Comparison of ENCODE assay signal across 24 cellular contexts in genomic region chr10:119531067-119531466, GRCh38. TPM values are rescaled to one million over a fixed set of nuclear protein-coding genes. Genes with fewer than 3 reads are reported as not detected.
A peak's percentile ranks its signal among the peaks of the same experiment; 100 is the strongest.
DNase-seq lines count a peak whose midpoint lies in the region; ATAC-seq and TF ChIP-seq lines count a peak whose summit lies in the region.
"Had no signal": no experiment of that assay in that cellular context is flagged by ENCODE, and none has a peak within 500 bp of the region (broad histone marks: within the 10 kb centered on the region; RNA-seq: fewer than 3 reads in every experiment).

No MANE protein-coding gene starts in this region.

- H3K36me3 ChIP-seq in SK-N-SH (replicated peaks in 1 of 2; ENCODE audit: control insufficient read depth in 1 of 2, insufficient read depth in 2 of 2, low read length in 1 of 2) = no peaks in the 10 kb centered on the region
- peaks cover 0 to 15% (median 6%) of the 10 kb centered on the region in 3 experiments for H3K36me3 ChIP-seq in naive thymus-derived CD4-positive, alpha-beta T cell (ENCODE audit: control insufficient read depth in 2 of 3, insufficient read depth in 3 of 3, low read length in 3 of 3)
- H3K36me3 ChIP-seq: left ventricle myocardium inferior, prostate gland had no signal

- H3K4me1 ChIP-seq in SK-N-SH (ENCODE audit: control insufficient read depth in 1 of 2, insufficient read depth in 2 of 2, low read depth in 1 of 2, low read length in 1 of 2) (peaks cover 9 to 16% of the 10 kb centered on the region in 2 experiments; a peak in 3 of 4 replicates), H9 (ENCODE audit: insufficient read depth, low read length) (no peaks in the 10 kb centered on the region)
- H3K4me1 ChIP-seq in naive thymus-derived CD4-positive, alpha-beta T cell (ENCODE audit: control insufficient read depth in 2 of 2, insufficient read depth in 2 of 2, low read length in 2 of 2) = peaks cover 0 to 57% of the 10 kb centered on the region in 2 donors
- H3K4me1 ChIP-seq: left ventricle myocardium inferior had no signal

- peak in 1 of 2 experiments; percentile 55; a peak in 2 of 4 replicates for TF ChIP-seq EP300 in SK-N-SH (IDR thresholded peaks at IDR 0.05; ENCODE audit: borderline replicate concordance in 1 of 2, low read depth in 1 of 2, low read length in 1 of 2)

- H3K9me3 ChIP-seq in CD4-positive, alpha-beta T cell (ENCODE audit: control insufficient read depth, low read length) = no peaks in the 10 kb centered on the region
- H3K9me3 ChIP-seq in SK-N-SH = no peaks in the 10 kb centered on the region
- no peaks in the 10 kb centered on the region for H3K9me3 ChIP-seq in naive thymus-derived CD4-positive, alpha-beta T cell (ENCODE audit: control insufficient read depth in 2 of 3, low read length in 3 of 3)
- no peaks in the 10 kb centered on the region for H3K9me3 ChIP-seq in H9 (ENCODE audit: control insufficient read depth, low read depth, low read length)
- H3K9me3 ChIP-seq: esophagus squamous epithelium, heart right ventricle, left ventricle myocardium inferior, prostate gland had no signal

- no peak overlapping the region for H3K18ac ChIP-seq in H9 (ENCODE audit: insufficient read length, low read depth, low read length)

- H2BK120ac ChIP-seq in H9 (ENCODE audit: low read depth, low read length, poor library complexity, severe bottlenecking) = no peak overlapping the region

- peak overlapping the region; percentile 67 for H3K27ac Mint-ChIP-seq in CD4-positive, alpha-beta T cell
- peak overlapping the region in 8 of 9 donors; percentile 0 to 87 (median 54) for H3K27ac Mint-ChIP-seq in naive thymus-derived CD4-positive, alpha-beta T cell
- no peak overlapping the region for H3K27ac Mint-ChIP-seq in H9
- H3K27ac Mint-ChIP-seq: effector memory CD8-positive, alpha-beta T cell; type B pancreatic cell had no signal

- H2AK5ac ChIP-seq in H9 (ENCODE audit: insufficient read length, low read length) = no peak overlapping the region

- H4K5ac ChIP-seq in H9 (ENCODE audit: insufficient read length, low read depth, low read length) = no peak overlapping the region

- H3T11ph ChIP-seq in H9 (ENCODE audit: low read length) = no peak overlapping the region

- no peak overlapping the region for H2BK15ac ChIP-seq in H9 (ENCODE audit: low read depth, low read length)

- H4K91ac ChIP-seq in H9 (ENCODE audit: insufficient read length, low read depth, low read length) = no peak overlapping the region

- TF ChIP-seq CTCF in CD4-positive, alpha-beta T cell (IDR thresholded peaks at IDR 0.05) = no peak
- no peak for TF ChIP-seq CTCF in SK-N-SH (IDR thresholded peaks at IDR 0.05)
- TF ChIP-seq CTCF in H9 (conservative IDR thresholded peaks at IDR 0.05) = no peak

- H3K23me2 ChIP-seq in H9 (ENCODE audit: insufficient read length, low read depth, low read length, poor library complexity, severe bottlenecking) = no peaks in the 10 kb centered on the region

- H3K27me3 ChIP-seq in CD4-positive, alpha-beta T cell (ENCODE audit: control insufficient read depth, insufficient read depth, low read length) = no peaks in the 10 kb centered on the region
- H3K27me3 ChIP-seq in SK-N-SH (ENCODE audit: insufficient read depth) = no peaks in the 10 kb centered on the region
- H3K27me3 ChIP-seq in naive thymus-derived CD4-positive, alpha-beta T cell (ENCODE audit: control insufficient read depth in 2 of 2, insufficient read depth in 2 of 2, low read length in 2 of 2) = no peaks in the 10 kb centered on the region
- no peaks in the 10 kb centered on the region for H3K27me3 ChIP-seq in H9 (ENCODE audit: insufficient read depth, low read length)
- H3K27me3 ChIP-seq: esophagus squamous epithelium, heart right ventricle had no signal

- intact Hi-C loops in CD4-positive, alpha-beta T cell (cut with DNase I, micrococcal nuclease) = no loop called here
- intact Hi-C loops in naive thymus-derived CD4-positive, alpha-beta T cell (cut with micrococcal nuclease) = no loop called here

- DNase-seq in CD4-positive, alpha-beta T cell = no peak
- no peak for DNase-seq in SK-N-SH
- peak; percentile 41 for DNase-seq in dedifferentiated amniotic fluid mesenchymal stem cell (ENCODE audit: extremely low spot score)
- no peak for DNase-seq in naive thymus-derived CD4-positive, alpha-beta T cell
- no peak for DNase-seq in OCI-M1 (lab: John Stamatoyannopoulos, UW)
- no peak for DNase-seq in H9
- DNase-seq: activated effector memory CD4-positive, alpha-beta T cell treated with Interleukin-2 at 50 U/mL for 16 hours; effector memory CD8-positive, alpha-beta T cell; esophagus squamous epithelium; heart right ventricle; left ventricle myocardium inferior; NCI-H1417 treated with DMSO at 0.1 percent for 48 hours; NCI-H2107; NCI-H524 treated with DMSO at 0.1 percent for 48 hours; stimulated activated CD4-positive, alpha-beta T cell treated with anti-CD3 and anti-CD28 coated beads, Interleukin-2, amount 100 ng/mL, for 48 hours; stimulated activated naive CD4-positive, alpha-beta T cell treated with Interleukin-2 at 50 U/mL for 16 hours had no signal

- peaks cover 68% of the 10 kb centered on the region for H3K79me2 ChIP-seq in SK-N-SH (ENCODE audit: insufficient read depth)
- H3K79me2 ChIP-seq in H9 (ENCODE audit: insufficient read depth, low read length) = no peaks in the 10 kb centered on the region

- peaks cover 52% of the 10 kb centered on the region for H3K36me3 Mint-ChIP-seq in CD4-positive, alpha-beta T cell (ENCODE audit: low read depth)
- H3K36me3 Mint-ChIP-seq in naive thymus-derived CD4-positive, alpha-beta T cell = peaks cover 0 to 37% (median 8%) of the 10 kb centered on the region in 5 donors
- H3K36me3 Mint-ChIP-seq in H9 (ENCODE audit: insufficient read depth in 1 of 3, low read depth in 3 of 3) = no peaks in the 10 kb centered on the region
- H3K36me3 Mint-ChIP-seq: type B pancreatic cell had no signal

- H2BK5ac ChIP-seq in H9 (ENCODE audit: insufficient read length, low read length) = no peak overlapping the region

- no peak overlapping the region for H4K8ac ChIP-seq in H9 (replicated peaks; ENCODE audit: insufficient read length, low read depth, low read length)

- no peak overlapping the region for H3K23ac ChIP-seq in H9 (ENCODE audit: insufficient read length, low read depth, low read length)

- WGBS in SK-N-SH (ENCODE audit: low lambda C conversion rate) = 48% methylated on average over 1 of the region's 1 CpG
- no CpG with 5 or more reads among the region's 1 CpG for WGBS in H9 (ENCODE audit: extremely low coverage, insufficient read length, low lambda C conversion rate)

- H4K20me1 ChIP-seq in SK-N-SH (ENCODE audit: insufficient read depth) (peaks cover 5% of the 10 kb centered on the region; the same call in 1 of the 2 replicates), H9 (ENCODE audit: control insufficient read depth, insufficient read depth, insufficient read length) (no peaks in the 10 kb centered on the region)

- ATAC-seq in CD4-positive, alpha-beta T cell (ENCODE audit: poor library complexity) = no peak
- ATAC-seq in naive thymus-derived CD4-positive, alpha-beta T cell = no peak
- ATAC-seq in GM19452 (IDR thresholded peaks at IDR 0.05; ENCODE audit: unreplicated experiment) (no peak), HG02981 (IDR thresholded peaks at IDR 0.05; ENCODE audit: unreplicated experiment) (no peak)
- ATAC-seq: effector memory CD8-positive, alpha-beta T cell; heart right ventricle had no signal

- H3K4ac ChIP-seq in H9 (ENCODE audit: low read depth, low read length) = no peak overlapping the region

- no peak for TF ChIP-seq RAD21 in SK-N-SH (IDR thresholded peaks at IDR 0.05; ENCODE audit: low read length)

- H3K27ac ChIP-seq in CD4-positive, alpha-beta T cell (ENCODE audit: low read depth, low read length) = no peak overlapping the region
- peak overlapping the region; percentile 9 to 62; a peak in 3 of 4 replicates for H3K27ac ChIP-seq in SK-N-SH (ENCODE audit: low read depth in 2 of 2, low read length in 1 of 2)
- peak overlapping the region; percentile 22 for H3K27ac ChIP-seq in naive thymus-derived CD4-positive, alpha-beta T cell (ENCODE audit: low read depth, low read length)
- H3K27ac ChIP-seq in H9 (ENCODE audit: insufficient read length, low read depth, low read length) = no peak overlapping the region
- H3K27ac ChIP-seq: esophagus squamous epithelium, heart right ventricle, HL-60, left ventricle myocardium inferior, RWPE1, skin epidermis had no signal

- peaks cover 29% of the 10 kb centered on the region for H3F3A ChIP-seq in SK-N-SH (replicated peaks; ENCODE audit: insufficient read depth)

- CTCF ChIA-PET in CD4-positive, alpha-beta T cell (lab: Charles Lee) = interaction anchor here (2.0 to 2.2 kb wide), 2 partner anchors 12 kb away, joined by 5 to 13 read pairs; partner anchors contain the start of gene RGS10
- CTCF ChIA-PET in SK-N-SH (lab: Yijun Ruan, JAX) = interaction anchor here (0.8 to 2.4 kb wide), 3 partner anchors 13 to 325 kb away, joined by 3 to 6 read pairs (median 3); no protein-coding TSS in a partner anchor
- CTCF ChIA-PET in naive thymus-derived CD4-positive, alpha-beta T cell (lab: Charles Lee) = interaction anchor here (0.9 to 1.9 kb wide), 4 partner anchors 12 to 87 kb away, joined by 3 to 8 read pairs (median 4); partner anchors contain the start of gene RGS10

- H2BK12ac ChIP-seq in H9 (ENCODE audit: insufficient read length, low read depth, low read length) = no peak overlapping the region

- POLR2A ChIA-PET in CD4-positive, alpha-beta T cell (lab: Charles Lee) = interaction anchor here (0.7 to 5.3 kb wide), 5 partner anchors 8 to 21 kb away, joined by 3 to 38 read pairs (median 5); partner anchors contain the start of gene RGS10
- POLR2A ChIA-PET in SK-N-SH (lab: Yijun Ruan, JAX) = no interaction called here
- POLR2A ChIA-PET in naive thymus-derived CD4-positive, alpha-beta T cell (lab: Charles Lee) = interaction anchor here (1.2 to 12.7 kb wide), 7 partner anchors 4 to 51 kb away, joined by 3 to 110 read pairs (median 4); partner anchors contain the start of gene RGS10

- no peak overlapping the region for H3K56ac ChIP-seq in H9 (ENCODE audit: insufficient read length, low read depth, low read length)

- peaks cover 72% of the 10 kb centered on the region for H3K4me1 Mint-ChIP-seq in CD4-positive, alpha-beta T cell (ENCODE audit: low read depth)
- H3K4me1 Mint-ChIP-seq in naive thymus-derived CD4-positive, alpha-beta T cell = peaks cover 42 to 90% (median 70%) of the 10 kb centered on the region in 7 donors
- H3K4me1 Mint-ChIP-seq in H9 = no peaks in the 10 kb centered on the region

- H3K27me3 Mint-ChIP-seq in CD4-positive, alpha-beta T cell = no peaks in the 10 kb centered on the region
- no peaks in the 10 kb centered on the region for H3K27me3 Mint-ChIP-seq in naive thymus-derived CD4-positive, alpha-beta T cell
- H3K27me3 Mint-ChIP-seq in H9 (ENCODE audit: low read depth) = peaks cover 2% of the 10 kb centered on the region; the same call in 1 of the 2 replicates
- H3K27me3 Mint-ChIP-seq: effector memory CD8-positive, alpha-beta T cell; IgD-negative memory B cell had no signal

- peak overlapping the region; percentile 31 for H3K4me3 Mint-ChIP-seq in CD4-positive, alpha-beta T cell
- H3K4me3 Mint-ChIP-seq in naive thymus-derived CD4-positive, alpha-beta T cell = peak overlapping the region in 9 of 10 donors; percentile 2 to 75 (median 46)
- no peak overlapping the region for H3K4me3 Mint-ChIP-seq in H9
- H3K4me3 Mint-ChIP-seq: effector memory CD8-positive, alpha-beta T cell; IgD-negative memory B cell; type B pancreatic cell had no signal

- no peak overlapping the region for H2BK20ac ChIP-seq in H9 (ENCODE audit: low read depth, low read length, poor library complexity, severe bottlenecking)

- H3K79me1 ChIP-seq in H9 (ENCODE audit: insufficient read depth, low read depth, low read length, poor library complexity, severe bottlenecking) = no peaks in the 10 kb centered on the region

- no peak overlapping the region for H3K4me3 ChIP-seq in SK-N-SH (ENCODE audit: low read depth in 2 of 2, low read length in 1 of 2)
- H3K4me3 ChIP-seq in naive thymus-derived CD4-positive, alpha-beta T cell (ENCODE audit: low read length) = no peak overlapping the region
- H3K4me3 ChIP-seq: esophagus squamous epithelium, heart right ventricle, left ventricle myocardium inferior, prostate gland, skin epidermis had no signal

- H3K14ac ChIP-seq in H9 (ENCODE audit: insufficient read depth, low read length) = no peak overlapping the region

- no peaks in the 10 kb centered on the region for H3K9me3 Mint-ChIP-seq in CD4-positive, alpha-beta T cell
- H3K9me3 Mint-ChIP-seq in naive thymus-derived CD4-positive, alpha-beta T cell = no peaks in the 10 kb centered on the region
- no peaks in the 10 kb centered on the region for H3K9me3 Mint-ChIP-seq in H9
- H3K9me3 Mint-ChIP-seq: effector memory CD8-positive, alpha-beta T cell; IgD-negative memory B cell; type B pancreatic cell had no signal

- no peaks in the 10 kb centered on the region for H3K9me2 ChIP-seq in SK-N-SH

- H3K4me2 ChIP-seq in SK-N-SH = no peak overlapping the region
- no peak overlapping the region for H3K4me2 ChIP-seq in H9 (ENCODE audit: insufficient read depth, insufficient read length, low read length)

- H2AFZ ChIP-seq in SK-N-SH (ENCODE audit: low read depth) (no peak overlapping the region), H9 (ENCODE audit: low read length) (no peak overlapping the region)

- H3K9ac ChIP-seq in SK-N-SH = no peak overlapping the region
- H3K9ac ChIP-seq in H9 (ENCODE audit: extremely low read depth, insufficient read length, low read length) = no peak overlapping the region

RNA-seq across cellular contexts. Expression of gene RGS10, which starts 11.5 kb away (rescaled TPM):
- total RNA-seq in CD4-positive, alpha-beta T cell = 100 to 1,000 TPM; 132 to 134 TPM
- 41.2 and 44.6 TPM in 2 replicates for polyA plus RNA-seq in SK-N-SH (2012; rRNA removed)
- 59.4 and 77.8 TPM in 2 replicates for polyA plus RNA-seq in SK-N-SH (2012; cell fraction: cytosol; rRNA removed)
- polyA plus RNA-seq in SK-N-SH (2012; cell fraction: nucleus; rRNA removed) = 9.5 and 11.8 TPM in 2 replicates
- 100 to 1,000 TPM in 4 of 5 experiments, 10 to 100 TPM in 1; 89.5 to 206 (median 149) TPM for total RNA-seq in naive thymus-derived CD4-positive, alpha-beta T cell
- polyA plus RNA-seq in naive thymus-derived CD4-positive, alpha-beta T cell = 100 to 1,000 TPM; 407 to 462 TPM
- total RNA-seq in H9 (2021) = 9.8 and 10.6 TPM in 2 replicates

Comparison
In these comparisons a context has a peak if more than half of its experiments do, and no peak if none do; other contexts are left out.
1. H3K27ac ChIP-seq: peak in SK-N-SH (2 of 2) and naive thymus-derived CD4-positive, alpha-beta T cell (single experiment); none in CD4-positive, alpha-beta T cell (single experiment) and H9 (single experiment).
2. H3K27ac Mint-ChIP-seq: peak in CD4-positive, alpha-beta T cell (single experiment) and naive thymus-derived CD4-positive, alpha-beta T cell (8 of 9); none in H9 (0 of 3).
3. H3K4me3 Mint-ChIP-seq: peak in CD4-positive, alpha-beta T cell (single experiment) and naive thymus-derived CD4-positive, alpha-beta T cell (9 of 10); none in H9 (0 of 2).